In the genomic region with DNA sequence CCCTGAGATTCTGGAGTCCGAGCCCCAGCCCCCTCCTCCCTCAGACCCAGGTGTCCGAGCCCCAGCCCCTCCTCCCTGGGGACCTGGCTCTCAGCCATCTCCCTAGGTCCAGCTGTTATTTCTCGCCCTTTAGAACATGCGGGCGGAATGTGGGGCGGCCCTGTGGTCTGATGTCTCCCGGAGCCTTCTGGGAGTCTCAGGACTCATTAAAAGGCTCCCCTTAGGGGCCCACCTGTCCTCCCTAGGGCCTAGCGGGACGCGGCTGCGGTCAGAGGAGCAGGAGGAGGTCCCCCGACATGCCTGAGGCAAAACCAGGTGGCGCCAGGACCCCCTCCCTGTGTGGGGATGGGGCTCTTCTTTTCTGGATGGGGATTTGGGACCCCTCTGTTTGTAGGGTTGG, we compare ENCODE assay signal across 9 cellular contexts. TPM values are rescaled to one million over a fixed set of nuclear protein-coding genes. Genes with fewer than 3 reads are reported as not detected.
DNase-seq lines count a peak whose midpoint lies in the region; ATAC-seq and TF ChIP-seq lines count a peak whose summit lies in the region.
"Had no signal": no experiment of that assay in that cellular context is flagged by ENCODE, and none has a peak within 500 bp of the region (broad histone marks: within the 10 kb centered on the region; RNA-seq: fewer than 3 reads in every experiment).

A gene (plus strand): TSS at position 235 of the 400 bp plus-strand sequence. CDS start 62 bp downstream, at position 297.

- no peaks in the 10 kb centered on the region for H4K20me1 ChIP-seq in DND-41 (ENCODE audit: insufficient read depth, low read length)
- no peaks in the 10 kb centered on the region for H4K20me1 ChIP-seq in osteoblast (ENCODE audit: insufficient read depth, low read length)

- H2AFZ ChIP-seq in DND-41 (ENCODE audit: low read depth, low read length) (peak within 1 kb of the TSS; percentile 73), osteoblast (ENCODE audit: low read length) (peak within 1 kb of the TSS; percentile 95)

- peak within 1 kb of the TSS; percentile 85 for H3K27ac Mint-ChIP-seq in effector memory CD8-positive, alpha-beta T cell

- no peak for ATAC-seq in DND-41 (ENCODE audit: insufficient read depth, low read depth)
- no peak for ATAC-seq in effector memory CD8-positive, alpha-beta T cell (replicated peaks)
- ATAC-seq in HG03378 (IDR thresholded peaks at IDR 0.05; ENCODE audit: unreplicated experiment) = no peak
- ATAC-seq in HG03097 (IDR thresholded peaks at IDR 0.05; ENCODE audit: low FRiP score, unreplicated experiment) = no peak

- H3K27ac ChIP-seq in DND-41 (ENCODE audit: low read length) = peak within 1 kb of the TSS; percentile 3; the same call in 1 of the 2 replicates
- H3K27ac ChIP-seq in osteoblast (ENCODE audit: low read depth, low read length) = no peak within 1 kb of the TSS

- H3K4me3 ChIP-seq in DND-41 (ENCODE audit: low read depth in 1 of 2, low read length in 2 of 2) (peak within 1 kb of the TSS; percentile 12 to 76; a peak in 3 of 4 replicates), NB4 (ENCODE audit: low read depth, low read length) (peak within 1 kb of the TSS; percentile 59), osteoblast (ENCODE audit: insufficient read depth, low read length) (peak within 1 kb of the TSS; percentile 73)

- H3K9me3 Mint-ChIP-seq in effector memory CD8-positive, alpha-beta T cell = no peaks in the 10 kb centered on the region

- no peaks in the 10 kb centered on the region for H3K9me3 ChIP-seq in DND-41 (ENCODE audit: insufficient read depth, low read length, severe bottlenecking)
- no peaks in the 10 kb centered on the region for H3K9me3 ChIP-seq in osteoblast (ENCODE audit: low read depth, low read length)

- H3K9ac ChIP-seq in DND-41 (ENCODE audit: low read depth, low read length) = peak within 1 kb of the TSS; percentile 45; the same call in 1 of the 2 replicates

- H3K4me1 ChIP-seq in DND-41 (ENCODE audit: insufficient read depth, low read length) (peaks cover 15% of the 10 kb centered on the region), osteoblast (ENCODE audit: insufficient read depth, low read length) (peaks cover 5% of the 10 kb centered on the region)

- no peak for TF ChIP-seq POLR2A in NB4 (IDR thresholded peaks at IDR 0.05; ENCODE audit: extremely low read depth, insufficient read length)

- no peaks in the 10 kb centered on the region for H3K79me2 ChIP-seq in DND-41 (ENCODE audit: insufficient read depth, low read length)
- no peaks in the 10 kb centered on the region for H3K79me2 ChIP-seq in osteoblast (ENCODE audit: insufficient read depth, low read length)

- TF ChIP-seq CTCF in DND-41 (IDR thresholded peaks at IDR 0.05; ENCODE audit: borderline replicate concordance, extremely low read depth, low read length, poor library complexity, severe bottlenecking) (no peak), NB4 (IDR thresholded peaks at IDR 0.05; ENCODE audit: low read depth, low read length) (no peak), osteoblast (IDR thresholded peaks at IDR 0.05; ENCODE audit: extremely low read depth, low read depth, low read length) (no peak)

- H3K36me3 ChIP-seq in DND-41 (ENCODE audit: insufficient read depth, low read length) = no peaks in the 10 kb centered on the region
- no peaks in the 10 kb centered on the region for H3K36me3 ChIP-seq in osteoblast (ENCODE audit: insufficient read depth, low read length)

- H3K36me3 Mint-ChIP-seq in effector memory CD8-positive, alpha-beta T cell (ENCODE audit: insufficient read depth) = peaks cover 6% of the 10 kb centered on the region

- DNase-seq in DND-41 (no peak), NB4 (ENCODE audit: low read depth) (no peak), osteoblast (ENCODE audit: insufficient read length, low spot score, missing footprints) (no peak), Kasumi-1 (lab: John Stamatoyannopoulos, UW) (no peak), NCI-H774 (lab: John Stamatoyannopoulos, UW) (no peak)
- no peak for DNase-seq in effector memory CD8-positive, alpha-beta T cell

- H3K27me3 ChIP-seq in DND-41 (ENCODE audit: insufficient read depth, low read length, poor library complexity) (no peaks in the 10 kb centered on the region), osteoblast (ENCODE audit: insufficient read depth, low read length) (peaks cover 22% of the 10 kb centered on the region)

- H3K4me3 Mint-ChIP-seq in effector memory CD8-positive, alpha-beta T cell = peak within 1 kb of the TSS; percentile 90

- H3K27me3 Mint-ChIP-seq in effector memory CD8-positive, alpha-beta T cell = peaks cover 6 to 75% of the 10 kb centered on the region in 2 donors

- peak within 1 kb of the TSS; percentile 88 for H3K4me2 ChIP-seq in DND-41 (ENCODE audit: insufficient read depth, low read length)
- H3K4me2 ChIP-seq in osteoblast (ENCODE audit: insufficient read depth, low read length) = peak within 1 kb of the TSS; percentile 96

- H3K4me1 Mint-ChIP-seq in effector memory CD8-positive, alpha-beta T cell (ENCODE audit: low read depth in 2 of 2) = peaks cover 11 to 16% of the 10 kb centered on the region in 2 donors

RNA-seq across cellular contexts. Expression of the gene that starts here (rescaled TPM):
- total RNA-seq in osteoblast = not detected in 2 replicates
- total RNA-seq: pulmonary artery endothelial cell had no signal
